In genomic region chr2:97590515-97591394, GRCh38 we compare ENCODE assay signal across 8 cellular contexts. TPM values are rescaled to one million over a fixed set of nuclear protein-coding genes. Genes with fewer than 3 reads are reported as not detected.
DNase-seq lines count a peak whose midpoint lies in the region; ATAC-seq, FAIRE-seq and TF ChIP-seq lines count a peak whose summit lies in the region.
"Not testable (repeated sequence)": the region's sequence is repeated elsewhere in the genome, so short reads cannot be mapped to it uniquely, and the experiment has no call there.

No MANE protein-coding gene starts in this region.

- not testable (repeated sequence) for H3K4me1 ChIP-seq in psoas muscle

- peak; percentile 84 for ATAC-seq in activated CD8-positive, alpha-beta T cell treated with anti-CD3 and anti-CD28 coated beads for 36 hours
- ATAC-seq in psoas muscle: peak; percentile 91 to 96 (median 96)

- peak overlapping the region; percentile 75 for H3K4me3 Mint-ChIP-seq in activated CD8-positive, alpha-beta T cell treated with anti-CD3 and anti-CD28 coated beads for 36 hours

- H3K27ac ChIP-seq in cingulate gyrus (ENCODE audit: low read depth, low read length): peak overlapping the region; percentile 96
- peak overlapping the region; percentile 84 for H3K27ac ChIP-seq in psoas muscle
- H3K27ac ChIP-seq in substantia nigra (ENCODE audit: low read depth, low read length, poor library complexity, severe bottlenecking): peak overlapping the region; percentile 98

- not testable (repeated sequence) for H3K9me3 ChIP-seq in iPS-18c (ENCODE audit: control insufficient read depth, insufficient read depth, low read length); psoas muscle

- not testable (repeated sequence) for H3K27me3 Mint-ChIP-seq in activated CD8-positive, alpha-beta T cell treated with anti-CD3 and anti-CD28 coated beads for 36 hours

- H3K36me3 ChIP-seq in psoas muscle (ENCODE audit: insufficient read depth in 1 of 2, low read depth in 1 of 2): not testable (repeated sequence)

- POLR2A ChIA-PET in activated CD8-positive, alpha-beta T cell treated with anti-CD3 and anti-CD28 coated beads for 36 hours (lab: Charles Lee): interaction anchor here (0.7 to 2.5 kb wide), 7 partner anchors 55 to 123 kb away, joined by 3 to 14 read pairs (median 7); partner anchors contain the start of genes ACTR1B, COX5B and ZAP70

- WGBS in psoas muscle, 3 donors: 3 to 6% (median 3%) methylated on average over 19 to 33 of the region's 33 CpGs

- CTCF ChIA-PET in activated CD8-positive, alpha-beta T cell treated with anti-CD3 and anti-CD28 coated beads for 36 hours (lab: Charles Lee): interaction anchor here (0.6 to 2.9 kb wide), 32 partner anchors 50 to 794 kb away, joined by 3 to 154 read pairs (median 4); partner anchors contain the start of genes ACTR1B, COX5B and ZAP70

- intact Hi-C loops in activated CD8-positive, alpha-beta T cell treated with anti-CD3 and anti-CD28 coated beads for 36 hours (cut with micrococcal nuclease): loop anchor here (1.0 kb wide), 1 partner anchor 107 kb away; no protein-coding TSS in a partner anchor
- intact Hi-C loops in psoas muscle (cut with DNase I): loop anchor here (2.0 to 10.0 kb wide), 5 partner anchors 54 to 794 kb away; partner anchors contain the start of genes ACTR1B (in 1 of the 2), C2orf92 (in 1 of the 2) and COX5B (in 1 of the 2)

- peak; percentile 68 for DNase-seq in HCEC 1CT
- peak; percentile 79 for DNase-seq in LHCN-M2 (ENCODE audit: low read depth)
- peak; percentile 87 for DNase-seq in activated CD8-positive, alpha-beta T cell treated with anti-CD3 and anti-CD28 coated beads for 36 hours
- DNase-seq in psoas muscle: peak; percentile 53 to 71
- DNase-seq in substantia nigra (lab: John Stamatoyannopoulos, UW): not testable (repeated sequence)

- peak; percentile 86 for FAIRE-seq in G401.6 (lab: Jason Lieb, UNC)

- peak overlapping the region; percentile 59 for H3K4me3 ChIP-seq in iPS-18c (ENCODE audit: insufficient read depth, low read depth, low read length)
- H3K4me3 ChIP-seq in psoas muscle: peak overlapping the region; percentile 78

- TF ChIP-seq CTCF in activated CD8-positive, alpha-beta T cell treated with anti-CD3 and anti-CD28 coated beads for 36 hours (IDR thresholded peaks at IDR 0.05): peak; percentile 98
- peak; percentile 98 for TF ChIP-seq CTCF in psoas muscle (IDR thresholded peaks at IDR 0.05)

- not testable (repeated sequence) for H3K36me3 Mint-ChIP-seq in activated CD8-positive, alpha-beta T cell treated with anti-CD3 and anti-CD28 coated beads for 36 hours (ENCODE audit: low read depth)

- not testable (repeated sequence) for H3K27me3 ChIP-seq in psoas muscle (ENCODE audit: insufficient read depth in 3 of 3, low read length in 2 of 3)

- peak overlapping the region; percentile 85 for H3K27ac Mint-ChIP-seq in activated CD8-positive, alpha-beta T cell treated with anti-CD3 and anti-CD28 coated beads for 36 hours

- H3K4me1 Mint-ChIP-seq in activated CD8-positive, alpha-beta T cell treated with anti-CD3 and anti-CD28 coated beads for 36 hours (ENCODE audit: low read depth): not testable (repeated sequence)

- not testable (repeated sequence) for H3K9me3 Mint-ChIP-seq in activated CD8-positive, alpha-beta T cell treated with anti-CD3 and anti-CD28 coated beads for 36 hours

RNA-seq across cellular contexts. Expression of gene ANKRD36B, which starts 1.1 kb away (rescaled TPM):
- total RNA-seq in LHCN-M2 (2014; rRNA removed): 18.7 and 19.8 TPM in 2 replicates
- 1.4 TPM for polyA plus RNA-seq in LHCN-M2 (2012)
- 10 to 100 TPM; 23.6 to 31.3 TPM for total RNA-seq in activated CD8-positive, alpha-beta T cell treated with anti-CD3 and anti-CD28 coated beads for 36 hours
- total RNA-seq in psoas muscle: 1 to 10 TPM; 1.4 to 3.2 (median 2.6) TPM
- polyA plus RNA-seq in psoas muscle: under 1 TPM; 0.60 to 0.88 (median 0.70) TPM

RNA-seq across cellular contexts. Expression of gene COX5B, which starts 55.1 kb away (rescaled TPM):
- total RNA-seq in LHCN-M2 (2014; rRNA removed) (219 and 247 TPM in 2 replicates), psoas muscle (100 to 1,000 TPM; 635 to 891 (median 731) TPM)
- 382 TPM for polyA plus RNA-seq in LHCN-M2 (2012)
- total RNA-seq in activated CD8-positive, alpha-beta T cell treated with anti-CD3 and anti-CD28 coated beads for 36 hours: 100 to 1,000 TPM; 233 to 238 TPM
- 1,000 to 10,000 TPM in 2 of 3 donors, 100 to 1,000 TPM in 1; 795 to 1,354 (median 1,064) TPM for polyA plus RNA-seq in psoas muscle
